ENCODE assay signal across 24 cellular contexts in genomic region chr4:74390677-74391076, GRCh38. TPM values are rescaled to one million over a fixed set of nuclear protein-coding genes. Genes with fewer than 3 reads are reported as not detected.
DNase-seq lines count a peak whose midpoint lies in the region; ATAC-seq, FAIRE-seq and TF ChIP-seq lines count a peak whose summit lies in the region.
"Had no signal": no experiment of that assay in that cellular context is flagged by ENCODE, and none has a peak within 500 bp of the region (broad histone marks: within the 10 kb centered on the region; RNA-seq: fewer than 3 reads in every experiment).

No MANE protein-coding gene starts in this region.

- ATAC-seq in A549 (no peak), K562 (no peak)
- ATAC-seq: GM23338 had no signal

- no peaks in the 10 kb centered on the region for H3K27me3 ChIP-seq in K562 (ENCODE audit: control insufficient read depth in 2 of 2, insufficient read depth in 2 of 2, low read length in 2 of 2)
- no peaks in the 10 kb centered on the region for H3K27me3 ChIP-seq in Karpas-422 (ENCODE audit: low read length)
- H3K27me3 ChIP-seq: BE2C; BLaER1 treated with 17β-estradiol and CSF1 and Interleukin-3, amounts not matched to agents 10 nM and 100 nM had no signal

- BruUV-seq in K562 (replicated peaks; lab: Mats Ljungman, UMichigan): no TSS peak

- H3K27ac ChIP-seq in A549: no peak overlapping the region
- no peak overlapping the region for H3K27ac ChIP-seq in K562 (ENCODE audit: extremely low read depth, low read depth, low read length)
- no peak overlapping the region for H3K27ac ChIP-seq in Karpas-422 (ENCODE audit: low read length)
- H3K27ac ChIP-seq: 22Rv1; BLaER1 treated with 17β-estradiol and CSF1 and Interleukin-3, amounts not matched to agents 10 nM and 100 nM had no signal

- POLR2A ChIA-PET in A549 (lab: Yijun Ruan, JAX) (no interaction called here), K562 (lab: Yijun Ruan, JAX) (no interaction called here)

- no peaks in the 10 kb centered on the region for H3K9me2 ChIP-seq in Karpas-422 (replicated peaks; ENCODE audit: insufficient read depth, low read length)

- H2AFZ ChIP-seq in K562 (ENCODE audit: low read depth, low read length) (no peak overlapping the region), Karpas-422 (ENCODE audit: low read length) (no peak overlapping the region)
- H2AFZ ChIP-seq: GM23338 had no signal

- H3K4me2 ChIP-seq in A549 (no peak overlapping the region), K562 (ENCODE audit: insufficient read depth, low read length) (no peak overlapping the region), Karpas-422 (ENCODE audit: low read depth, low read length, poor library complexity, severe bottlenecking) (no peak overlapping the region)
- H3K4me2 ChIP-seq: BLaER1 treated with 17β-estradiol and CSF1 and Interleukin-3, amounts not matched to agents 10 nM and 100 nM; GM23338 had no signal

- H3K36me3 ChIP-seq in K562 (ENCODE audit: control insufficient read depth, insufficient read depth, low read length) (peaks cover 8% of the 10 kb centered on the region; the same call in 2 of the 3 replicates), Karpas-422 (ENCODE audit: insufficient read depth, low read length) (no peaks in the 10 kb centered on the region)
- H3K36me3 ChIP-seq: BE2C; BLaER1 treated with 17β-estradiol and CSF1 and Interleukin-3, amounts not matched to agents 10 nM and 100 nM had no signal

- H3K79me2 ChIP-seq in K562 (ENCODE audit: control insufficient read depth, insufficient read depth, low read length): no peaks in the 10 kb centered on the region
- H3K79me2 ChIP-seq in Karpas-422 (ENCODE audit: low read length): no peaks in the 10 kb centered on the region

- WGBS in A549 (ENCODE audit: missing lambda C conversion rate): 83% methylated on average over 2 of the region's 2 CpGs
- 52% methylated on average over 2 of the region's 2 CpGs for WGBS in K562 (ENCODE audit: insufficient coverage, low coverage, missing lambda C conversion rate)

- TF ChIP-seq POLR2A in A549 (IDR thresholded peaks at IDR 0.05; ENCODE audit: low read length) (no peak), K562 (conservative IDR thresholded peaks at IDR 0.05) (no peak)

- H4K20me1 ChIP-seq in K562 (replicated peaks; ENCODE audit: control insufficient read depth, insufficient read depth, low read length) (no peaks in the 10 kb centered on the region), Karpas-422 (ENCODE audit: insufficient read depth, low read depth, low read length) (no peaks in the 10 kb centered on the region)
- H4K20me1 ChIP-seq: BLaER1 treated with 17β-estradiol and CSF1 and Interleukin-3, amounts not matched to agents 10 nM and 100 nM had no signal

- CTCF ChIA-PET in A549 (lab: Yijun Ruan, JAX) (interaction anchor here (1.0 to 1.2 kb wide), 2 partner anchors 55 to 232 kb away, joined by 3 read pairs; partner anchors contain the start of gene AREG), K562 (lab: Yijun Ruan, JAX; ENCODE audit: low intra/inter-chr PET ratio) (no interaction called here)

- intact Hi-C loops in K562 (cut with micrococcal nuclease): no loop called here

- H3K9ac ChIP-seq in K562 (ENCODE audit: insufficient read depth in 1 of 2, low read depth in 2 of 2, low read length in 2 of 2) (no peak overlapping the region), Karpas-422 (ENCODE audit: low read length) (no peak overlapping the region)
- H3K9ac ChIP-seq: BLaER1 treated with 17β-estradiol and CSF1 and Interleukin-3, amounts not matched to agents 10 nM and 100 nM had no signal

- H3K9me1 ChIP-seq in K562 (ENCODE audit: control insufficient read depth, insufficient read depth, low read length): no peaks in the 10 kb centered on the region

- no peaks in the 10 kb centered on the region for H3K9me3 ChIP-seq in A549
- no peaks in the 10 kb centered on the region for H3K9me3 ChIP-seq in K562 (replicated peaks; ENCODE audit: control insufficient read depth, insufficient read depth, low read depth, low read length)
- no peaks in the 10 kb centered on the region for H3K9me3 ChIP-seq in Karpas-422 (ENCODE audit: low read length)
- H3K9me3 ChIP-seq: BE2C; BLaER1 treated with 17β-estradiol and CSF1 and Interleukin-3, amounts not matched to agents 10 nM and 100 nM had no signal

- in situ Hi-C loops in K562 (cut with MboI): no loop called here

- H3K4me1 ChIP-seq in A549: no peaks in the 10 kb centered on the region
- H3K4me1 ChIP-seq in K562 (replicated peaks in 1 of 2; ENCODE audit: control insufficient read depth in 2 of 2, insufficient read depth in 2 of 2, low read length in 2 of 2): peaks cover 0 to 11% of the 10 kb centered on the region in 2 experiments; a peak in 2 of 5 replicates
- H3K4me1 ChIP-seq in Karpas-422 (ENCODE audit: low read length): no peaks in the 10 kb centered on the region
- H3K4me1 ChIP-seq: BE2C had no signal

- TF ChIP-seq RAD21 in A549 (conservative IDR thresholded peaks at IDR 0.05 in 1 of 2, IDR thresholded peaks at IDR 0.05 in 1 of 2): no peak
- no peak for TF ChIP-seq RAD21 in K562 (CRISPR knock-in tag; conservative IDR thresholded peaks at IDR 0.05 in 1 of 2, IDR thresholded peaks at IDR 0.05 in 1 of 2)

- no peak for TF ChIP-seq EP300 in A549 (IDR thresholded peaks at IDR 0.05)
- TF ChIP-seq EP300 in K562 (IDR thresholded peaks at IDR 0.05; ENCODE audit: low read length): no peak

- DNase-seq in A549 (ENCODE audit: low read depth in 1 of 2, low spot score in 1 of 2) (no peak), HT-29 (ENCODE audit: low spot score) (peak; percentile 48), K562 (ENCODE audit: extremely low read depth in 1 of 4, low spot score in 3 of 4) (no peak), Karpas-422 (no peak), NCI-H2107 treated with DMSO at 0.1 percent for 48 hours (lab: John Stamatoyannopoulos, UW; ENCODE audit: unreplicated experiment) (no peak), NCI-H1694 treated with DMSO at 0.1 percent for 48 hours (lab: John Stamatoyannopoulos, UW) (no peak)
- DNase-seq: ACHN; AML-193; BE2C; CD4-positive, alpha-beta T cell; CD8-positive, alpha-beta memory T cell; DMS53; DMS79 treated with DMSO at 0.1 percent for 48 hours; GF-D8; H9; HFFc6 had no signal

- no peak overlapping the region for H3K4me3 ChIP-seq in A549
- H3K4me3 ChIP-seq in K562: no peak overlapping the region
- H3K4me3 ChIP-seq in Karpas-422 (ENCODE audit: low read length): no peak overlapping the region
- H3K4me3 ChIP-seq: BLaER1 treated with 17β-estradiol and CSF1 and Interleukin-3, amounts not matched to agents 10 nM and 100 nM; GM23338 had no signal

- FAIRE-seq in A549 (lab: Jason Lieb, UNC) (no peak), K562 (lab: Jason Lieb, UNC) (no peak)
- FAIRE-seq: A204.1, GM12891, GM18507 had no signal

- TF ChIP-seq CTCF in A549 (IDR thresholded peaks at IDR 0.05): no peak
- TF ChIP-seq CTCF in K562 (IDR thresholded peaks at IDR 0.05 in 2 of 3, conservative IDR thresholded peaks at IDR 0.05 in 1 of 3; ENCODE audit: insufficient read depth in 2 of 3, low read depth in 1 of 3, low read length in 3 of 3): no peak

RNA-seq across cellular contexts. Expression of gene EREG, which starts 25.7 kb away (rescaled TPM):
- polyA plus RNA-seq in A549 (2011; rRNA removed) (71.1 and 102 TPM in 2 replicates), A549 (2017; fragmentation: RNase III; extraction: RNeasy Plus Mini Kit Qiagen cat#74134 plus additional on column Dnase treatment) (32.6 to 39.7 TPM (median 34.0 TPM) in 3 replicates), K562 (2011; rRNA removed) (2.7 and 7.2 TPM in 2 replicates), K562 (2014; fragmentation: Illumina TruSeq; extraction: Trizol) (2.3 and 4.5 TPM in 2 replicates), K562 (2014; fragmentation: Nextera tagmentation; extraction: Ambion mirVana) (1 to 10 TPM in 1 of 2 experiments, under 1 TPM in 1; 0.97 to 1.2 TPM), K562 (2014; rRNA removed) (1.5 and 3.1 TPM in 2 replicates)
- polyA plus RNA-seq in A549 (2012; cell fraction: cytosol; rRNA removed): 21.8 and 27.3 TPM in 2 replicates
- polyA plus RNA-seq in A549 (2012; cell fraction: nucleus; rRNA removed): 35.6 and 42.5 TPM in 2 replicates
- polyA minus RNA-seq in A549 (2011; rRNA and poly(A)+ RNA removed): 51.5 and 64.8 TPM in 2 replicates
- total RNA-seq in HT-29 (2014; rRNA removed; shearing (Covaris generic)): 67.4 and 74.0 TPM in 2 replicates
- total RNA-seq in K562 (2011; cell fraction: chromatin; rRNA removed; ENCODE audit: low replicate concordance): 6.4 and 18.1 TPM in 2 replicates
- total RNA-seq in K562 (2011; cell fraction: nucleolus; rRNA removed): 3.8 and 5.1 TPM in 2 replicates
- 12.1 and 22.8 TPM in 2 replicates for total RNA-seq in K562 (2011; cell fraction: nucleoplasm; rRNA removed)
- total RNA-seq in K562 (2014; rRNA removed) (2.5 and 3.9 TPM in 2 replicates), K562 (2014; rRNA removed; fragmentation: Illumina TruSeq; extraction: Trizol) (5.0 and 7.3 TPM in 2 replicates), K562 (2015; rRNA removed; fragmentation: Illumina TruSeq; extraction: Trizol) (2.4 and 2.6 TPM in 2 replicates), K562 (2021) (2.9 and 4.5 TPM in 2 replicates)
- 0.89 and 4.7 TPM in 2 replicates for polyA plus RNA-seq in K562 (2011; cell fraction: cytosol; rRNA removed)
- polyA plus RNA-seq in K562 (2011; cell fraction: nucleus; rRNA removed): 2.5 and 7.7 TPM in 2 replicates
- polyA plus RNA-seq in K562 (2012): 1.9 and 2.3 TPM in 2 replicates
- polyA minus RNA-seq in K562 (2011; rRNA and poly(A)+ RNA removed): 3.3 and 10.0 TPM in 2 replicates
- 1.0 and 3.7 TPM in 2 replicates for polyA minus RNA-seq in K562 (2011; cell fraction: cytosol; rRNA and poly(A)+ RNA removed)
- 5.1 and 13.9 TPM in 2 replicates for polyA minus RNA-seq in K562 (2011; cell fraction: nucleus; rRNA and poly(A)+ RNA removed)
- not detected in 2 replicates for total RNA-seq in Karpas-422 (2014; rRNA removed; shearing (Covaris generic); ENCODE audit: low replicate concordance)
- total RNA-seq: CD8-positive, alpha-beta memory T cell; G401; GM23338; H4; H9 had no signal
- polyA plus RNA-seq: CD8-positive, alpha-beta memory T cell; GM23338 had no signal

RNA-seq across cellular contexts. Expression of gene AREG, which starts 54.3 kb away (rescaled TPM):
- polyA plus RNA-seq in A549 (2011; rRNA removed) (109 and 187 TPM in 2 replicates), A549 (2017; fragmentation: RNase III; extraction: RNeasy Plus Mini Kit Qiagen cat#74134 plus additional on column Dnase treatment) (46.3 to 58.9 TPM (median 52.2 TPM) in 3 replicates), K562 (2011; rRNA removed) (7.3 and 8.5 TPM in 2 replicates), K562 (2014; fragmentation: Illumina TruSeq; extraction: Trizol) (6.5 and 7.7 TPM in 2 replicates), K562 (2014; fragmentation: Nextera tagmentation; extraction: Ambion mirVana) (1 to 10 TPM; 1.4 to 2.4 TPM), K562 (2014; rRNA removed) (3.8 and 5.5 TPM in 2 replicates)
- 82.4 and 87.0 TPM in 2 replicates for polyA plus RNA-seq in A549 (2012; cell fraction: cytosol; rRNA removed)
- 71.0 and 88.4 TPM in 2 replicates for polyA plus RNA-seq in A549 (2012; cell fraction: nucleus; rRNA removed)
- polyA minus RNA-seq in A549 (2011; rRNA and poly(A)+ RNA removed): 24.0 and 37.3 TPM in 2 replicates
- 156 and 173 TPM in 2 replicates for total RNA-seq in HT-29 (2014; rRNA removed; shearing (Covaris generic))
- total RNA-seq in K562 (2011; cell fraction: chromatin; rRNA removed; ENCODE audit: low replicate concordance): 10.7 and 18.3 TPM in 2 replicates
- total RNA-seq in K562 (2011; cell fraction: nucleolus; rRNA removed): 16.6 and 18.3 TPM in 2 replicates
- 17.7 and 18.4 TPM in 2 replicates for total RNA-seq in K562 (2011; cell fraction: nucleoplasm; rRNA removed)
- total RNA-seq in K562 (2014; rRNA removed) (4.5 and 5.8 TPM in 2 replicates), K562 (2014; rRNA removed; fragmentation: Illumina TruSeq; extraction: Trizol) (5.7 and 6.7 TPM in 2 replicates), K562 (2015; rRNA removed; fragmentation: Illumina TruSeq; extraction: Trizol) (2.8 and 3.5 TPM in 2 replicates), K562 (2021) (5.4 and 5.6 TPM in 2 replicates)
- polyA plus RNA-seq in K562 (2011; cell fraction: cytosol; rRNA removed): 6.3 and 6.9 TPM in 2 replicates
- polyA plus RNA-seq in K562 (2011; cell fraction: nucleus; rRNA removed): 5.3 and 7.3 TPM in 2 replicates
- polyA plus RNA-seq in K562 (2012): 5.1 and 9.9 TPM in 2 replicates
- polyA minus RNA-seq in K562 (2011; rRNA and poly(A)+ RNA removed): 3.9 and 7.5 TPM in 2 replicates
- polyA minus RNA-seq in K562 (2011; cell fraction: cytosol; rRNA and poly(A)+ RNA removed): 3.4 and 3.9 TPM in 2 replicates
- 6.2 and 10.2 TPM in 2 replicates for polyA minus RNA-seq in K562 (2011; cell fraction: nucleus; rRNA and poly(A)+ RNA removed)
- not detected in 2 replicates for total RNA-seq in Karpas-422 (2014; rRNA removed; shearing (Covaris generic); ENCODE audit: low replicate concordance)
- total RNA-seq: G401, GM23338 had no signal
